22 cellular contexts compared by ENCODE assay signal in genomic region chr12:8943565-8944186, GRCh38.
"Had no signal": no experiment of that assay in that cellular context is flagged by ENCODE, and none has a peak within 500 bp of the region (broad histone marks: within the 10 kb centered on the region; RNA-seq: fewer than 3 reads in every experiment).

No MANE protein-coding gene starts in this region.

- H3K4me1 ChIP-seq: parathyroid adenoma had no signal

- H3K36me3 ChIP-seq: uterus had no signal

- H3K9me3 Mint-ChIP-seq: activated CD4-positive, alpha-beta memory T cell treated with anti-CD3 and anti-CD28 coated beads, Interleukin-2, amount 10 ng/mL, durations not matched to agents 7 days and 5 days; natural killer cell treated with Interleukin-12 subunit alpha and Interleukin-12 subunit beta and Interleukin-15 and Interleukin-18, amount 100 ng/mL, for 72 hours; stimulated activated memory B cell treated with anti-CD40 and anti-IgM and Interleukin-4, amounts not matched to agents 10 μg/mL and 1 μg/mL and 100 μg/mL, for 72 hours had no signal

- H3K27me3 Mint-ChIP-seq: activated CD4-positive, alpha-beta memory T cell treated with anti-CD3 and anti-CD28 coated beads, Interleukin-2, amount 10 ng/mL, durations not matched to agents 7 days and 5 days; natural killer cell treated with Interleukin-12 subunit alpha and Interleukin-12 subunit beta and Interleukin-15 and Interleukin-18, amount 100 ng/mL, for 72 hours; stimulated activated memory B cell treated with anti-CD40 and anti-IgM and Interleukin-4, amounts not matched to agents 10 μg/mL and 1 μg/mL and 100 μg/mL, for 72 hours had no signal

- H3K27me3 ChIP-seq: brain microvascular endothelial cell, dorsolateral prefrontal cortex, foreskin keratinocyte, sigmoid colon, spleen, tibial nerve, uterus had no signal

- DNase-seq: activated CD4-positive, alpha-beta memory T cell treated with anti-CD3 and anti-CD28 coated beads, Interleukin-2, amount 10 ng/mL, durations not matched to agents 7 days and 5 days; activated CD4-positive, alpha-beta T cell treated with anti-CD3 and anti-CD28 coated beads for 4 hours; activated gamma-delta T cell treated with Interleukin-2 at 50 U/mL for 16 hours; aorta; brain microvascular endothelial cell; central memory CD4-positive, alpha-beta T cell; dorsolateral prefrontal cortex; foreskin keratinocyte; hippocampal formation; left colon; lower lobe of right lung; sigmoid colon; spleen; stimulated activated CD4-positive, alpha-beta T cell treated with anti-CD3 and anti-CD28 coated beads, Interleukin-4, amount 100 ng/mL, for 4 hours; substantia nigra; uterus had no signal

- H3K9ac ChIP-seq: parathyroid adenoma had no signal

- H3K27ac Mint-ChIP-seq: activated CD4-positive, alpha-beta memory T cell treated with anti-CD3 and anti-CD28 coated beads, Interleukin-2, amount 10 ng/mL, durations not matched to agents 7 days and 5 days; natural killer cell treated with Interleukin-12 subunit alpha and Interleukin-12 subunit beta and Interleukin-15 and Interleukin-18, amount 100 ng/mL, for 72 hours; stimulated activated memory B cell treated with anti-CD40 and anti-IgM and Interleukin-4, amounts not matched to agents 10 μg/mL and 1 μg/mL and 100 μg/mL, for 72 hours had no signal

- ATAC-seq: foreskin keratinocyte; left colon; lower lobe of right lung; natural killer cell treated with Interleukin-12 subunit alpha and Interleukin-12 subunit beta and Interleukin-15 and Interleukin-18, amount 100 ng/mL, for 72 hours; stimulated activated memory B cell treated with anti-CD40 and anti-IgM and Interleukin-4, amounts not matched to agents 10 μg/mL and 1 μg/mL and 100 μg/mL, for 72 hours had no signal

- H3K4me3 Mint-ChIP-seq: activated CD4-positive, alpha-beta memory T cell treated with anti-CD3 and anti-CD28 coated beads, Interleukin-2, amount 10 ng/mL, durations not matched to agents 7 days and 5 days; natural killer cell treated with Interleukin-12 subunit alpha and Interleukin-12 subunit beta and Interleukin-15 and Interleukin-18, amount 100 ng/mL, for 72 hours; stimulated activated memory B cell treated with anti-CD40 and anti-IgM and Interleukin-4, amounts not matched to agents 10 μg/mL and 1 μg/mL and 100 μg/mL, for 72 hours had no signal

- H3K27ac ChIP-seq: brain microvascular endothelial cell, dorsolateral prefrontal cortex, foreskin keratinocyte, lower lobe of right lung, parathyroid adenoma, sigmoid colon, spleen, tibial nerve, uterus had no signal

- FAIRE-seq: colon, islet of Langerhans had no signal

- H2AFZ ChIP-seq: parathyroid adenoma had no signal

- H3K4me3 ChIP-seq: dorsolateral prefrontal cortex, lower lobe of right lung, sigmoid colon, spleen, tibial nerve, uterus had no signal

- H3K9me3 ChIP-seq: lower lobe of right lung, sigmoid colon, spleen, tibial nerve, uterus had no signal
